Comparison of ENCODE assay signal across 1 cellular context in genomic region chr12:57049890-57050289, GRCh38.
TF ChIP-seq lines count a peak whose summit lies in the region.

Gene MYO1A, minus strand, starts transcription at chr12:57050129. Its CDS starts 1,806 bp downstream, at chr12:57048323.

TF ChIP-seq in HepG2, 621 proteins besides CTCF, POLR2A, EP300 and RAD21 (continued from another document):
- no peak for TF ChIP-seq MLXIP (CRISPR knock-in tag; IDR thresholded peaks at IDR 0.05; ENCODE audit: borderline replicate concordance)
- peak; percentile 50; the same call in 1 of the 2 replicates for TF ChIP-seq SIN3A (IDR thresholded peaks at IDR 0.05; ENCODE audit: borderline replicate concordance, low read depth, low read length)
- no peak for TF ChIP-seq HES4 (CRISPR knock-in tag; IDR thresholded peaks at IDR 0.05; ENCODE audit: borderline replicate concordance)
- TF ChIP-seq ZNF629 (CRISPR knock-in tag; conservative IDR thresholded peaks at IDR 0.05), result no peak
- no peak for TF ChIP-seq ZNF20 (CRISPR knock-in tag; IDR thresholded peaks at IDR 0.05)
- 0 out of 2 replicates have a peak, but pooled peaks have one; percentile 42 for TF ChIP-seq ZNF30 (CRISPR knock-in tag; IDR thresholded peaks at IDR 0.05)
- TF ChIP-seq NR2C2 (CRISPR knock-in tag; IDR thresholded peaks at IDR 0.05; ENCODE audit: borderline replicate concordance), result no peak
- no peak for TF ChIP-seq ZNF326 (CRISPR knock-in tag; IDR thresholded peaks at IDR 0.05; ENCODE audit: borderline replicate concordance)
- TF ChIP-seq ARHGAP35 (CRISPR knock-in tag; IDR thresholded peaks at IDR 0.05; ENCODE audit: borderline replicate concordance), result no peak
- TF ChIP-seq ZNF562 (CRISPR knock-in tag; IDR thresholded peaks at IDR 0.05; ENCODE audit: borderline replicate concordance), result no peak
- TF ChIP-seq KLF6 (CRISPR knock-in tag; IDR thresholded peaks at IDR 0.05), result 0 out of 2 replicates have a peak, but pooled peaks have one; percentile 59
- peak; percentile 81; the same call in 1 of the 2 replicates for TF ChIP-seq KLF12 (CRISPR knock-in tag; IDR thresholded peaks at IDR 0.05; ENCODE audit: borderline replicate concordance)
- TF ChIP-seq FOSL2 (CRISPR knock-in tag; IDR thresholded peaks at IDR 0.05), result peak; percentile 22; the same call in 1 of the 2 replicates
- no peak for TF ChIP-seq TCF12 (IDR thresholded peaks at IDR 0.05)
- no peak for TF ChIP-seq TCF12 (CRISPR knock-in tag; IDR thresholded peaks at IDR 0.05)
- peak; percentile 67 for TF ChIP-seq SAP130 (CRISPR knock-in tag; IDR thresholded peaks at IDR 0.05; ENCODE audit: low read depth)
- peak; percentile 33; the same call in 1 of the 2 replicates for TF ChIP-seq YEATS4 (CRISPR knock-in tag; IDR thresholded peaks at IDR 0.05; ENCODE audit: borderline replicate concordance)
- no peak for TF ChIP-seq ZSCAN29 (CRISPR knock-in tag; conservative IDR thresholded peaks at IDR 0.05)
- no peak for TF ChIP-seq ZNF691 (CRISPR knock-in tag; IDR thresholded peaks at IDR 0.05; ENCODE audit: borderline replicate concordance, low read depth)
- TF ChIP-seq ZNF572 (CRISPR knock-in tag; IDR thresholded peaks at IDR 0.05), result no peak
- TF ChIP-seq HNF4G (IDR thresholded peaks at IDR 0.05; ENCODE audit: borderline replicate concordance, low read depth, low read length), result peak; percentile 64; the same call in 1 of the 2 replicates
- no peak for TF ChIP-seq HNF4G (CRISPR knock-in tag; IDR thresholded peaks at IDR 0.05; ENCODE audit: borderline replicate concordance, low read depth)
- no peak for TF ChIP-seq TGIF2 (CRISPR knock-in tag; IDR thresholded peaks at IDR 0.05)
- TF ChIP-seq MAZ (IDR thresholded peaks at IDR 0.05; ENCODE audit: borderline replicate concordance, low read depth, low read length), result no peak
- TF ChIP-seq MAZ (CRISPR knock-in tag; IDR thresholded peaks at IDR 0.05; ENCODE audit: low read depth), result no peak
- TF ChIP-seq NFKBIZ (CRISPR knock-in tag; IDR thresholded peaks at IDR 0.05), result 0 out of 2 replicates have a peak, but pooled peaks have one; percentile 24
- TF ChIP-seq KAT2B (IDR thresholded peaks at IDR 0.05; ENCODE audit: borderline replicate concordance, low read depth, low read length), result no peak
